Comparison of ENCODE assay signal across 8 cellular contexts in genomic region chr2:20224716-20225293, GRCh38. TPM values are rescaled to one million over a fixed set of nuclear protein-coding genes. Genes with fewer than 3 reads are reported as not detected.
DNase-seq lines count a peak whose midpoint lies in the region; ATAC-seq, FAIRE-seq and TF ChIP-seq lines count a peak whose summit lies in the region.

TSS of gene SDC1 (minus strand) at chr2:20225130. CDS start at chr2:20224867, 263 bp downstream.

- H3K27me3 ChIP-seq in GM12878 (replicated peaks in 1 of 2; ENCODE audit: control insufficient read depth in 2 of 2, insufficient read depth in 2 of 2, low read length in 1 of 2), result no peaks in the 10 kb centered on the region; a peak in 1 of 4 replicates
- peaks cover 9% of the 10 kb centered on the region; the same call in 1 of the 2 replicates for H3K27me3 ChIP-seq in iPS-20b (ENCODE audit: insufficient read depth, low read length)
- H3K27me3 ChIP-seq in skeletal muscle tissue (ENCODE audit: control insufficient read depth in 3 of 3, insufficient read depth in 3 of 3, low read length in 3 of 3), result peaks cover 26 to 33% (median 30%) of the 10 kb centered on the region in 3 donors

- H3K36me3 ChIP-seq in GM12878 (ENCODE audit: control insufficient read depth in 2 of 2, insufficient read depth in 2 of 2, low read length in 1 of 2) (no peaks in the 10 kb centered on the region), iPS-20b (ENCODE audit: insufficient read depth, low read depth, low read length) (peaks cover 19% of the 10 kb centered on the region), skeletal muscle tissue (ENCODE audit: control insufficient read depth in 3 of 3, insufficient read depth in 3 of 3, low read length in 3 of 3) (no peaks in the 10 kb centered on the region)

- H3K9me3 ChIP-seq in GM12878 (replicated peaks; ENCODE audit: control insufficient read depth, insufficient read depth, low read length) (no peaks in the 10 kb centered on the region), iPS-20b (ENCODE audit: insufficient read depth, low read depth, low read length) (no peaks in the 10 kb centered on the region), skeletal muscle tissue (ENCODE audit: control insufficient read depth in 3 of 3, low read length in 3 of 3) (no peaks in the 10 kb centered on the region)

- TF ChIP-seq POLR2A in GM12878 (IDR thresholded peaks at IDR 0.05; ENCODE audit: low read depth, low read length), result peak; percentile 2; the same call in 1 of the 2 replicates

- H3K9ac ChIP-seq in GM12878 (ENCODE audit: control insufficient read depth, insufficient read depth, low read length) (peak within 1 kb of the TSS; percentile 76), iPS-20b (ENCODE audit: low read depth, low read length) (peak within 1 kb of the TSS; percentile 94), skeletal muscle tissue (ENCODE audit: low read depth in 1 of 3, low read length in 3 of 3) (peak within 1 kb of the TSS in 1 of 3 donors; percentile 45)

- CTCF ChIA-PET in HEK293T (lab: Yijun Ruan, JAX) (interaction anchor here (0.5 to 2.1 kb wide), 11 partner anchors 8 to 126 kb away, joined by 3 to 19 read pairs (median 3); no protein-coding TSS in a partner anchor), GM12878 (lab: Yijun Ruan, JAX) (interaction anchor here (0.6 to 7.5 kb wide), 34 partner anchors 9 to 331 kb away, joined by 3 to 284 read pairs (median 4); no protein-coding TSS in a partner anchor)

- no TSS peak for BruUV-seq in GM12878 (replicated peaks; lab: Mats Ljungman, UMichigan)

- H3K79me2 ChIP-seq in GM12878 (ENCODE audit: control insufficient read depth, insufficient read depth, low read length), result peaks cover 33% of the 10 kb centered on the region

- peak within 1 kb of the TSS; percentile 74 for H3K27ac ChIP-seq in GM12878 (ENCODE audit: control insufficient read depth, insufficient read depth)
- no peak within 1 kb of the TSS for H3K27ac ChIP-seq in iPS-20b (ENCODE audit: low read length)
- no peak within 1 kb of the TSS for H3K27ac ChIP-seq in skeletal muscle tissue (ENCODE audit: low read depth, low read length)

- FAIRE-seq in GM12878 (lab: Jason Lieb, UNC), result no peak

- H2AFZ ChIP-seq in GM12878 (ENCODE audit: control insufficient read depth, low read depth, low read length), result peak within 1 kb of the TSS; percentile 77

- peak; percentile 47 for ATAC-seq in GM12878

- POLR2A ChIA-PET in HEK293T (lab: Yijun Ruan, JAX), result interaction anchor here (0.8 to 1.2 kb wide), 9 partner anchors 12 to 226 kb away, joined by 3 to 7 read pairs (median 3); no protein-coding TSS in a partner anchor
- POLR2A ChIA-PET in GM12878 (lab: Charles Lee), result interaction anchor here (0.6 to 1.6 kb wide), 8 partner anchors 10 to 178 kb away, joined by 3 to 5 read pairs (median 4); no protein-coding TSS in a partner anchor

- RAD21 ChIA-PET in GM12878 (lab: Charles Lee; ENCODE audit: unreplicated experiment), result interaction anchor here (0.6 to 7.0 kb wide), 31 partner anchors 11 to 1840 kb away, joined by 3 to 156 read pairs (median 7); partner anchors contain the start of genes LAPTM4A and MATN3

- H3K4me2 ChIP-seq in GM12878 (ENCODE audit: control insufficient read depth, insufficient read depth), result peak within 1 kb of the TSS; percentile 99

- no peak for TF ChIP-seq RAD21 in GM12878 (IDR thresholded peaks at IDR 0.05; ENCODE audit: insufficient read depth, low read depth, low read length)

- in situ Hi-C loops in GM12878 (cut with MboI), result no loop called here

- no peak for TF ChIP-seq EP300 in GM12878 (IDR thresholded peaks at IDR 0.05; ENCODE audit: borderline replicate concordance in 1 of 2, control insufficient read depth in 1 of 2, low read depth in 2 of 2, low read length in 2 of 2)

- SMC1A ChIA-PET in GM12878 (lab: Charles Lee; ENCODE audit: uncharacterized antibody, unreplicated experiment), result interaction anchor here (0.8 to 9.6 kb wide), 18 partner anchors 8 to 323 kb away, joined by 3 to 191 read pairs (median 5); partner anchors contain the start of gene TTC32

- intact Hi-C loops in GM12878 (cut with micrococcal nuclease; ENCODE audit: unreplicated experiment), result loop anchor here (1.0 kb wide), 1 partner anchor 90 kb away; no protein-coding TSS in a partner anchor

- peaks cover 29% of the 10 kb centered on the region for H3K4me1 ChIP-seq in GM12878 (ENCODE audit: control insufficient read depth, insufficient read depth, low read length)
- peaks cover 17% of the 10 kb centered on the region for H3K4me1 ChIP-seq in iPS-20b (ENCODE audit: insufficient read depth, low read length)
- peaks cover 10 to 20% (median 10%) of the 10 kb centered on the region in 3 donors for H3K4me1 ChIP-seq in skeletal muscle tissue (ENCODE audit: control insufficient read depth in 3 of 3, insufficient read depth in 3 of 3, low read length in 3 of 3)

- H3K4me3 ChIP-seq in GM12878 (peak within 1 kb of the TSS; percentile 84), iPS-20b (ENCODE audit: low read length) (peak within 1 kb of the TSS; percentile 93), skeletal muscle tissue (ENCODE audit: low read length in 3 of 3) (peak within 1 kb of the TSS; percentile 60 to 72 (median 69))

- TF ChIP-seq CTCF in GM12878 (IDR thresholded peaks at IDR 0.05 in 2 of 3, conservative IDR thresholded peaks at IDR 0.05 in 1 of 3; ENCODE audit: control insufficient read depth in 2 of 3, extremely low read depth in 1 of 3, insufficient read depth in 1 of 3, low read depth in 3 of 3, low read length in 3 of 3), result no peak

- no peaks in the 10 kb centered on the region for H4K20me1 ChIP-seq in GM12878 (ENCODE audit: control insufficient read depth, insufficient read depth)

- WGBS in GM12878 (ENCODE audit: insufficient coverage, insufficient replicate concordance, low lambda C conversion rate, missing lambda C conversion rate), result 0% methylated on average over 46 of the region's 65 CpGs

- peak; percentile 79 to 82 (median 80) for DNase-seq in NCI-H1417 (lab: John Stamatoyannopoulos, UW)
- DNase-seq in NCI-H1417 treated with DMSO at 0.1 percent for 48 hours (lab: John Stamatoyannopoulos, UW), result no peak
- DNase-seq in HEK293T (ENCODE audit: extremely low spot score), result peak; percentile 66
- peak; percentile 74 for DNase-seq in NCI-H2227 (lab: John Stamatoyannopoulos, UW; ENCODE audit: unreplicated experiment)
- no peak for DNase-seq in GM12878 (ENCODE audit: low read depth, low spot score)
- DNase-seq in DMS153 treated with DMSO at 0.1 percent for 48 hours (lab: John Stamatoyannopoulos, UW; ENCODE audit: unreplicated experiment), result no peak

TF ChIP-seq in HEK293T, 16 proteins besides CTCF, POLR2A, EP300 and RAD21:
- TF ChIP-seq PKNOX1 (IDR thresholded peaks at IDR 0.05) (no peak), L3MBTL2 (conservative IDR thresholded peaks at IDR 0.05) (0 out of 2 replicates have a peak, but pooled peaks have one; percentile 26)

TF ChIP-seq in GM12878, 131 proteins besides CTCF, POLR2A, EP300 and RAD21 (continues in another document):
- no peak for TF ChIP-seq SMAD5 (IDR thresholded peaks at IDR 0.05; ENCODE audit: low read depth)
- TF ChIP-seq USF2 (IDR thresholded peaks at IDR 0.05; ENCODE audit: borderline replicate concordance, low read depth, low read length), result no peak
- TF ChIP-seq ZSCAN29 (IDR thresholded peaks at IDR 0.05), result 0 out of 2 replicates have a peak, but pooled peaks have one; percentile 27
- no peak for TF ChIP-seq MTA2 (IDR thresholded peaks at IDR 0.05; ENCODE audit: low read depth)
- TF ChIP-seq LARP7 (IDR thresholded peaks at IDR 0.05), result peak; percentile 63
- TF ChIP-seq SIX5 (IDR thresholded peaks at IDR 0.05; ENCODE audit: low read depth, low read length, severe bottlenecking), result no peak
- no peak for TF ChIP-seq CBX3 (IDR thresholded peaks at IDR 0.05; ENCODE audit: borderline replicate concordance, low read depth)

RNA-seq across cellular contexts. Expression of gene SDC1, which starts in this region (rescaled TPM):
- total RNA-seq in GM12878 (2013; cell fraction: nucleolus; rRNA removed), result 75.7 and 78.9 TPM in 2 replicates
- 25.8 and 26.6 TPM in 2 replicates for total RNA-seq in GM12878 (2014; rRNA removed)
- total RNA-seq in GM12878 (2014; rRNA removed; fragmentation: Illumina TruSeq; extraction: Trizol), result 9.6 and 12.4 TPM in 2 replicates
- 31.0 and 33.1 TPM in 2 replicates for total RNA-seq in GM12878 (2021)
- 11.9 TPM for polyA plus RNA-seq in GM12878 (2011; ENCODE audit: low read depth)
- 13.3 and 21.5 TPM in 2 replicates for polyA plus RNA-seq in GM12878 (2011; rRNA removed)
- 23.5 and 34.5 TPM in 2 replicates for polyA plus RNA-seq in GM12878 (2011; cell fraction: cytosol; rRNA removed)
- 21.3 and 28.2 TPM in 2 replicates for polyA plus RNA-seq in GM12878 (2011; cell fraction: nucleus; rRNA removed)
- polyA plus RNA-seq in GM12878 (2012), result 18.7 and 26.5 TPM in 2 replicates
- 4.4 and 7.0 TPM in 2 replicates for polyA plus RNA-seq in GM12878 (2014; fragmentation: Illumina TruSeq; extraction: Trizol)
- 1 to 10 TPM in 1 of 2 experiments, under 1 TPM in 1; 0.85 to 2.2 TPM for polyA plus RNA-seq in GM12878 (2014; fragmentation: Nextera tagmentation; extraction: Ambion mirVana)
- polyA plus RNA-seq in GM12878 (2014; rRNA removed), result 24.4 and 25.9 TPM in 2 replicates
- 10 to 100 TPM; 33.8 to 36.8 TPM for polyA plus RNA-seq in GM12878 (2016; fragmentation: Nextera tagmentation; extraction: Ambion mirVana)
- polyA minus RNA-seq in GM12878 (2011; rRNA and poly(A)+ RNA removed), result 10.0 and 19.3 TPM in 2 replicates
- polyA minus RNA-seq in GM12878 (2011; cell fraction: cytosol; rRNA and poly(A)+ RNA removed), result 11.2 and 11.4 TPM in 2 replicates
- polyA minus RNA-seq in GM12878 (2011; cell fraction: nucleus; rRNA and poly(A)+ RNA removed), result 3.4 and 5.3 TPM in 2 replicates
- total RNA-seq in skeletal muscle tissue, result 2.1 TPM

Comparison
In these comparisons a context has a peak if more than half of its experiments do, and no peak if none do; other contexts are left out.
1. DNase-seq: peak in NCI-H1417 (3 of 3), HEK293T (single experiment) and NCI-H2227 (single experiment); none in NCI-H1417 treated with DMSO at 0.1 percent for 48 hours (single experiment), GM12878 (single experiment) and DMS153 treated with DMSO at 0.1 percent for 48 hours (single experiment).
2. Peak in every context shown above with its lines, with median percentiles within 50 percentile points of each other: H3K4me3 ChIP-seq.